ENCODE assay signal across 8 cellular contexts in the genomic region with DNA sequence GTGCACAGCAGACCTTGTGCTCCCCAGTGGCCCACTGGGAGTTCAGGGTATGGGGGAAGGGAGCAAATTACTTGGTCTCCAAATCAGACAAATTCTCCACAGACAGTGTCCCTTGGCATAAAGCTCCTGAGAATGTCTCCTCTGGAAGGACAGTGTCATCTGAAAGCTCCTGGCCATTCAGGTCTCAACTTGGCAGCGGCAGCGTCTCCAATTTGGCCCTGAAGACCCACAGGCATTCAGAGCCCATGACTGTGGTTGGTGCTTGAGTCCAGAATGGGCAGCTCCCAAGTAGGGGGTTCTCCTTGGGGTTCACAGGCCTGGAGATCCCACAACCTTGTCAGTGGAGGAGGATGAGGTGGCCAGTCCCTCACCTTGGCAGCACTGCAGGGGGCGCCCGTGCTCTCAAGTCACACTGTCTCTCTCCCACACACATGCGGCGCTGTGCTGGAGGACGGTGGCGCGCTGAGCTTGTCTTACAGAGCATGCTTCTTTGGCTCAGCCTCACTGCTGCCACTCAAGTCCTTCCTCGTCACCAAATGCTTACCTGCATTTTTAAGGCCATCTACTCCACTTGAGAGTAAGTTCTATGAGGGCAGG. TPM values are rescaled to one million over a fixed set of nuclear protein-coding genes. Genes with fewer than 3 reads are reported as not detected.
DNase-seq lines count a peak whose midpoint lies in the region; ATAC-seq and TF ChIP-seq lines count a peak whose summit lies in the region.

No MANE protein-coding gene starts in this region.

- no peak overlapping the region for H3K4me3 ChIP-seq in upper lobe of left lung

- in situ Hi-C loops in GM13976 (cut with MboI; ENCODE audit: low sequenced_read_pairs, unreplicated experiment): loop anchor here (10.0 kb wide), 2 partner anchors 168 to 228 kb away; a partner anchor contains a TSS

- TF ChIP-seq EP300 in upper lobe of left lung (IDR thresholded peaks at IDR 0.05): no peak

- peaks cover 23% of the 10 kb centered on the region for H3K36me3 Mint-ChIP-seq in activated naive CD8-positive, alpha-beta T cell treated with anti-CD3 and anti-CD28 coated beads, Interleukin-2, amount 50 U/mL, for 24 hours (ENCODE audit: low read depth)

- H3K4me1 Mint-ChIP-seq in activated naive CD8-positive, alpha-beta T cell treated with anti-CD3 and anti-CD28 coated beads, Interleukin-2, amount 50 U/mL, for 24 hours: peaks cover 6% of the 10 kb centered on the region

- no peaks in the 10 kb centered on the region for H3K9me3 ChIP-seq in upper lobe of left lung

- no peaks in the 10 kb centered on the region for H3K27me3 Mint-ChIP-seq in activated naive CD8-positive, alpha-beta T cell treated with anti-CD3 and anti-CD28 coated beads, Interleukin-2, amount 50 U/mL, for 24 hours

- H3K4me3 Mint-ChIP-seq in activated naive CD8-positive, alpha-beta T cell treated with anti-CD3 and anti-CD28 coated beads, Interleukin-2, amount 50 U/mL, for 24 hours: no peak overlapping the region

- H3K4me1 ChIP-seq in upper lobe of left lung: no peaks in the 10 kb centered on the region

- peak; percentile 30 for ATAC-seq in activated naive CD8-positive, alpha-beta T cell treated with anti-CD3 and anti-CD28 coated beads, Interleukin-2, amount 50 U/mL, for 24 hours
- ATAC-seq in left lobe of liver (peak; percentile 53), upper lobe of left lung (ENCODE audit: low FRiP score in 2 of 2) (peak in 1 of 2 donors; percentile 31), GM21619 (IDR thresholded peaks at IDR 0.05; ENCODE audit: unreplicated experiment) (no peak), HG03457 (IDR thresholded peaks at IDR 0.05; ENCODE audit: unreplicated experiment) (no peak)

- WGBS in upper lobe of left lung, 2 donors: 70 to 89% methylated on average over 9 to 10 of the region's 10 CpGs

- H3K27ac Mint-ChIP-seq in activated naive CD8-positive, alpha-beta T cell treated with anti-CD3 and anti-CD28 coated beads, Interleukin-2, amount 50 U/mL, for 24 hours: no peak overlapping the region

- peaks cover 37 to 93% (median 75%) of the 10 kb centered on the region in 4 donors for H3K36me3 ChIP-seq in upper lobe of left lung

- DNase-seq in GM13976 (ENCODE audit: low spot score) (no peak), NCI-H82 treated with DMSO at 0.1 percent for 48 hours (lab: John Stamatoyannopoulos, UW; ENCODE audit: unreplicated experiment) (peak; percentile 11), left lobe of liver (ENCODE audit: low spot score) (peak; percentile 60), upper lobe of left lung (peak; percentile 37 to 81), NCI-H1105 treated with DMSO at 0.1 percent for 48 hours (lab: John Stamatoyannopoulos, UW) (no peak)
- DNase-seq in activated naive CD8-positive, alpha-beta T cell treated with anti-CD3 and anti-CD28 coated beads, Interleukin-2, amount 50 U/mL, for 24 hours: peak; percentile 53

- TF ChIP-seq CTCF in GM13976 (IDR thresholded peaks at IDR 0.05; ENCODE audit: borderline replicate concordance, control extremely low read depth, extremely low read depth, insufficient read depth, missing control alignments) (peak; percentile 59), upper lobe of left lung (IDR thresholded peaks at IDR 0.05) (peak in 2 of 6 experiments; percentile 12 to 34)

- no peak for TF ChIP-seq POLR2A in upper lobe of left lung (IDR thresholded peaks at IDR 0.05)

- no peaks in the 10 kb centered on the region for H3K9me3 Mint-ChIP-seq in activated naive CD8-positive, alpha-beta T cell treated with anti-CD3 and anti-CD28 coated beads, Interleukin-2, amount 50 U/mL, for 24 hours

- H3K27ac ChIP-seq in upper lobe of left lung: no peak overlapping the region

- H3K27me3 ChIP-seq in upper lobe of left lung: no peaks in the 10 kb centered on the region

RNA-seq across cellular contexts. Expression of a gene that starts 20.7 kb away (rescaled TPM):
- 34.6 TPM for total RNA-seq in left lobe of liver
- 100 to 1,000 TPM in 5 of 6 donors, 10 to 100 TPM in 1; 77.5 to 156 (median 122) TPM for total RNA-seq in upper lobe of left lung

RNA-seq across cellular contexts. Expression of a gene that starts 21.6 kb away (rescaled TPM):
- total RNA-seq in left lobe of liver: 24.2 TPM
- 100 to 1,000 TPM in 1 of 6 donors, 10 to 100 TPM in 5; 41.9 to 148 (median 71.8) TPM for total RNA-seq in upper lobe of left lung

Comparison
In these comparisons a context has a peak if more than half of its experiments do, and no peak if none do; other contexts are left out.
1. DNase-seq: peak in NCI-H82 treated with DMSO at 0.1 percent for 48 hours (single experiment), activated naive CD8-positive, alpha-beta T cell treated with anti-CD3 and anti-CD28 coated beads, Interleukin-2, amount 50 U/mL, for 24 hours (single experiment), left lobe of liver (single experiment) and upper lobe of left lung (2 of 2); none in GM13976 (single experiment) and NCI-H1105 treated with DMSO at 0.1 percent for 48 hours (single experiment).
2. ATAC-seq: peak in activated naive CD8-positive, alpha-beta T cell treated with anti-CD3 and anti-CD28 coated beads, Interleukin-2, amount 50 U/mL, for 24 hours (single experiment) and left lobe of liver (single experiment); none in GM21619 (single experiment) and HG03457 (single experiment).